ENCODE assay signal across 9 cellular contexts in the genomic region with DNA sequence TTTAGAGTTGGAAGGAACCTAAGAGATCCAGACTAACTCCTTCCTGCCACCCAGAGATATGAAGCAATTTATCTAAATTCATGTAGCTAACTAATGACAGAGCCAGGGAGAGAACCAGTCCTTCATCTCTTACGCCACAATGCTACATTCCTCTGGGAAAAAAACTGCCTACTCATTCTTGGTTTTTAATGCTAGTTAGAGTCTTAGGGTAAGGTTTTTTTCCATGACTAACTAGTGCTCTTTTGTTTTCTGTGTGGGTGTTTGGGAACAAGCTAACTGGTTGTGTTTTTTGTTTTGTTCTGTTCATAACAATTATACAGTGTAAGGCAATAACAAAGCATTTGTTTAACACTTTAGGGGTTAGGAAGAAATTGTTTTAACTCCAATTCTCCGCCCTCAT. TPM values are rescaled to one million over a fixed set of nuclear protein-coding genes. Genes with fewer than 3 reads are reported as not detected.
DNase-seq lines count a peak whose midpoint lies in the region; ATAC-seq and TF ChIP-seq lines count a peak whose summit lies in the region.
"Had no signal": no experiment of that assay in that cellular context is flagged by ENCODE, and none has a peak within 500 bp of the region (broad histone marks: within the 10 kb centered on the region; RNA-seq: fewer than 3 reads in every experiment).

No MANE protein-coding gene starts in this region.

- peak overlapping the region; percentile 95; the same call in 1 of the 2 replicates for H4K5ac ChIP-seq in IMR-90 (ENCODE audit: low read depth, low read length)

- intact Hi-C loops in IMR-90 (cut with micrococcal nuclease) (loop anchor here (5.0 kb wide), 1 partner anchor 35 kb away; no protein-coding TSS in a partner anchor), mammary epithelial cell (cut with micrococcal nuclease) (loop anchor here (2.0 kb wide), 2 partner anchors 16 to 52 kb away; a partner anchor contains a TSS)

- H3K9me1 ChIP-seq in IMR-90 (ENCODE audit: insufficient read depth, low read length) = peaks cover 6% of the 10 kb centered on the region; the same call in 1 of the 2 replicates

- H3K4me1 ChIP-seq in IMR-90 (ENCODE audit: control insufficient read depth, insufficient read depth, low read length) = peaks cover 19% of the 10 kb centered on the region
- peaks cover 34% of the 10 kb centered on the region for H3K4me1 ChIP-seq in mammary epithelial cell (ENCODE audit: insufficient read depth, low read length)
- peaks cover 15 to 46% of the 10 kb centered on the region in 2 donors for H3K4me1 ChIP-seq in thoracic aorta (ENCODE audit: control insufficient read depth in 1 of 2, low read depth in 2 of 2)

- no peak overlapping the region for H2AK5ac ChIP-seq in IMR-90 (ENCODE audit: low read depth, low read length)

- H3K18ac ChIP-seq in IMR-90 (ENCODE audit: low read depth, low read length) = peak overlapping the region; percentile 61; the same call in 1 of the 2 replicates

- H3K27ac ChIP-seq in IMR-90 (ENCODE audit: insufficient read depth, low read length) (peak overlapping the region; percentile 86; the same call in 1 of the 2 replicates), mammary epithelial cell (ENCODE audit: insufficient read depth, low read depth, low read length) (peak overlapping the region; percentile 82), thoracic aorta (peak overlapping the region in 1 of 2 donors; percentile 78)

- CTCF ChIA-PET in IMR-90 (lab: Yijun Ruan, JAX) = no interaction called here
- CTCF ChIA-PET in mammary epithelial cell (lab: Charles Lee; ENCODE audit: low non-redundant PET) = interaction anchor here (0.6 kb wide), 1 partner anchor 52 kb away, joined by 3 read pairs; no protein-coding TSS in a partner anchor

- BruUV-seq in IMR-90 (replicated peaks; lab: Mats Ljungman, UMichigan) (no TSS peak), mammary epithelial cell (replicated peaks; lab: Mats Ljungman, UMichigan) (no TSS peak)

- dilution Hi-C loops in IMR-90 (cut with HindIII; ENCODE audit: low sequenced_read_pairs, unreplicated experiment) (no loop called here), mammary epithelial cell (cut with HindIII; ENCODE audit: low sequenced_read_pairs) (no loop called here)

- no peak overlapping the region for H3K4me3 ChIP-seq in IMR-90 (ENCODE audit: insufficient read depth, low read depth, low read length)
- H3K4me3 ChIP-seq in mammary epithelial cell (replicated peaks in 1 of 3; ENCODE audit: insufficient read depth in 1 of 3, low read depth in 2 of 3, low read length in 3 of 3) = no peak overlapping the region
- no peak overlapping the region for H3K4me3 ChIP-seq in thoracic aorta

- H3K79me1 ChIP-seq in IMR-90 (ENCODE audit: low read depth in 1 of 2, low read length in 2 of 2) = peaks cover 6 to 16% of the 10 kb centered on the region in 2 experiments

- H3K9me3 ChIP-seq in IMR-90 (ENCODE audit: control insufficient read depth, insufficient read depth, low read length) = no peaks in the 10 kb centered on the region
- no peaks in the 10 kb centered on the region for H3K9me3 ChIP-seq in mammary epithelial cell (replicated peaks; ENCODE audit: insufficient read depth, low read length)
- H3K9me3 ChIP-seq in thoracic aorta = no peaks in the 10 kb centered on the region

- peak overlapping the region; percentile 61; the same call in 1 of the 2 replicates for H3K4me2 ChIP-seq in IMR-90 (ENCODE audit: low read depth, low read length)
- peak overlapping the region; percentile 56 for H3K4me2 ChIP-seq in mammary epithelial cell (ENCODE audit: insufficient read depth, low read depth, low read length)

- 0 out of 2 replicates have a peak overlapping the region, but pooled peaks have one; percentile 61 for H3K14ac ChIP-seq in IMR-90 (replicated peaks; ENCODE audit: low read depth, low read length)

- H3K4ac ChIP-seq in IMR-90 (ENCODE audit: low read depth, low read length) = peak overlapping the region; percentile 38; the same call in 1 of the 2 replicates

- H3K23ac ChIP-seq in IMR-90 (ENCODE audit: low read depth, low read length) = peak overlapping the region; percentile 68; the same call in 1 of the 2 replicates

- H4K91ac ChIP-seq in IMR-90 (ENCODE audit: insufficient read depth, low read depth, low read length) = no peak overlapping the region

- H2BK20ac ChIP-seq in IMR-90 (ENCODE audit: low read depth, low read length) = peak overlapping the region; percentile 26; the same call in 1 of the 2 replicates

- H2AFZ ChIP-seq in IMR-90 (replicated peaks; ENCODE audit: low read length, poor library complexity) (no peak overlapping the region), mammary epithelial cell (ENCODE audit: low read depth, low read length) (no peak overlapping the region)

- peaks cover 45% of the 10 kb centered on the region for H3K79me2 ChIP-seq in mammary epithelial cell (ENCODE audit: insufficient read depth, low read length)

- WGBS in IMR-90 (ENCODE audit: extremely low coverage in 2 of 2, insufficient read length in 1 of 2), 2 experiments = no CpG with 5 or more reads among the region's 2 CpGs
- WGBS in mammary epithelial cell (ENCODE audit: low coverage, missing lambda C conversion rate) = 11% methylated on average over 2 of the region's 2 CpGs

- TF ChIP-seq POLR2A in IMR-90 (IDR thresholded peaks at IDR 0.05; ENCODE audit: low read depth, low read length) = no peak

- peak overlapping the region; percentile 81 for H2BK120ac ChIP-seq in IMR-90 (ENCODE audit: low read depth, low read length)

- H3K27me3 ChIP-seq in IMR-90 (ENCODE audit: control insufficient read depth, insufficient read depth, low read length) (no peaks in the 10 kb centered on the region), mammary epithelial cell (ENCODE audit: insufficient read depth, low read length) (no peaks in the 10 kb centered on the region), thoracic aorta (replicated peaks; ENCODE audit: insufficient read depth) (no peaks in the 10 kb centered on the region)

- TF ChIP-seq CTCF in IMR-90 (conservative IDR thresholded peaks at IDR 0.05; ENCODE audit: low read depth, low read length) (no peak), mammary epithelial cell (conservative IDR thresholded peaks at IDR 0.05 in 1 of 2, IDR thresholded peaks at IDR 0.05 in 1 of 2; ENCODE audit: extremely low read depth in 1 of 2, insufficient read depth in 1 of 2, low read depth in 1 of 2, low read length in 2 of 2) (no peak), thoracic aorta (IDR thresholded peaks at IDR 0.05) (no peak)

- DNase-seq in IMR-90 = peak; percentile 90
- peak; percentile 96 for DNase-seq in mammary epithelial cell
- peak; percentile 25 for DNase-seq in iPS-NIHi11 (ENCODE audit: low spot score)
- no peak for DNase-seq in thoracic aorta (ENCODE audit: low spot score)
- DNase-seq in HK-2 (ENCODE audit: unreplicated experiment) = no peak
- no peak for DNase-seq in NCI-H1105 treated with DMSO at 0.1 percent for 48 hours (lab: John Stamatoyannopoulos, UW)
- no peak for DNase-seq in stimulated activated naive CD4-positive, alpha-beta T cell (lab: John Stamatoyannopoulos, UW)
- DNase-seq: effector memory CD8-positive, alpha-beta T cell had no signal

- H4K20me1 ChIP-seq in IMR-90 (ENCODE audit: insufficient read depth, low read length) = no peaks in the 10 kb centered on the region
- no peaks in the 10 kb centered on the region for H4K20me1 ChIP-seq in mammary epithelial cell (ENCODE audit: insufficient read depth, low read length)

- H2BK5ac ChIP-seq in IMR-90 (ENCODE audit: low read depth, low read length, poor library complexity, severe bottlenecking) = peak overlapping the region; percentile 96

- ATAC-seq in IMR-90 (ENCODE audit: low read depth) = peak; percentile 64
- peak; percentile 90 for ATAC-seq in thoracic aorta (ENCODE audit: insufficient number of reproducible peaks, low FRiP score, low read depth)
- no peak for ATAC-seq in GM21390 (IDR thresholded peaks at IDR 0.05; ENCODE audit: unreplicated experiment)
- ATAC-seq: effector memory CD8-positive, alpha-beta T cell had no signal

- no peak overlapping the region for H2AK9ac ChIP-seq in IMR-90 (replicated peaks; ENCODE audit: low read depth, low read length, poor library complexity)

- H3K9ac ChIP-seq in IMR-90 (ENCODE audit: low read depth, low read length) = no peak overlapping the region
- no peak overlapping the region for H3K9ac ChIP-seq in mammary epithelial cell (ENCODE audit: insufficient read depth, low read length)

- H3K36me3 ChIP-seq in IMR-90 (ENCODE audit: control insufficient read depth, insufficient read depth, low read length) (no peaks in the 10 kb centered on the region), mammary epithelial cell (ENCODE audit: insufficient read depth, low read length) (peaks cover 2% of the 10 kb centered on the region), thoracic aorta (no peaks in the 10 kb centered on the region)

- no peak overlapping the region for H2BK15ac ChIP-seq in IMR-90 (ENCODE audit: low read depth, low read length)

- H3K56ac ChIP-seq in IMR-90 (ENCODE audit: extremely low read depth, insufficient read depth, low read length) = no peak overlapping the region

- H4K8ac ChIP-seq in IMR-90 (ENCODE audit: low read depth in 2 of 2, low read length in 2 of 2) = peak overlapping the region; percentile 18 to 46; a peak in 2 of 4 replicates

- in situ Hi-C loops in IMR-90 (cut with MboI; ENCODE audit: low sequenced_read_pairs) (no loop called here), mammary epithelial cell (cut with MboI; ENCODE audit: low sequenced_read_pairs in 2 of 2) (no loop called here)

- POLR2A ChIA-PET in IMR-90 (lab: Charles Lee; ENCODE audit: unreplicated experiment) = no interaction called here

- no peak for TF ChIP-seq RAD21 in IMR-90 (IDR thresholded peaks at IDR 0.05; ENCODE audit: low read length)

TF ChIP-seq in IMR-90, 13 proteins besides CTCF, POLR2A, EP300 and RAD21:
- TF ChIP-seq RFX5 (IDR thresholded peaks at IDR 0.05; ENCODE audit: low read depth, low read length) = no peak
- no peak for TF ChIP-seq CHD1 (IDR thresholded peaks at IDR 0.05; ENCODE audit: low read depth, low read length)
- no peak for TF ChIP-seq FOS (IDR thresholded peaks at IDR 0.05; ENCODE audit: low read depth, low read length)
- peak; percentile 89 for TF ChIP-seq CEBPB (IDR thresholded peaks at IDR 0.05; ENCODE audit: low read depth, low read length)
- no peak for TF ChIP-seq BHLHE40 (IDR thresholded peaks at IDR 0.05; ENCODE audit: low read depth, low read length)
- peak; percentile 96 for TF ChIP-seq NFE2L2 (IDR thresholded peaks at IDR 0.05; ENCODE audit: low read depth, low read length)
- TF ChIP-seq MAZ (IDR thresholded peaks at IDR 0.05; ENCODE audit: borderline replicate concordance, low read depth, low read length) = no peak
- peak; percentile 75 for TF ChIP-seq MAFK (IDR thresholded peaks at IDR 0.05; ENCODE audit: low read depth, low read length)

RNA-seq across cellular contexts. Expression of a gene that starts 52.4 kb away (rescaled TPM):
- total RNA-seq in IMR-90 (2012; rRNA removed) (19.4 and 21.7 TPM in 2 replicates), mammary epithelial cell (10 to 100 TPM; 29.1 to 35.7 TPM), thoracic aorta (10 to 100 TPM; 33.9 to 58.8 TPM)
- polyA plus RNA-seq in IMR-90 (2012; rRNA removed) (3.9 and 5.2 TPM in 2 replicates), mammary epithelial cell (19.0 TPM)
- 1.4 and 2.1 TPM in 2 replicates for polyA plus RNA-seq in IMR-90 (2012; cell fraction: cytosol; rRNA removed)
- 0.44 and 2.7 TPM in 2 replicates for polyA plus RNA-seq in IMR-90 (2012; cell fraction: nucleus; rRNA removed; ENCODE audit: low replicate concordance)
- 77.1 TPM for polyA minus RNA-seq in mammary epithelial cell

Comparison
In these comparisons a context has a peak if more than half of its experiments do, and no peak if none do; other contexts are left out.
1. DNase-seq: peak in IMR-90 (single experiment), mammary epithelial cell (single experiment) and iPS-NIHi11 (single experiment); none in thoracic aorta (single experiment), HK-2 (single experiment), NCI-H1105 treated with DMSO at 0.1 percent for 48 hours (single experiment) and stimulated activated naive CD4-positive, alpha-beta T cell (0 of 6).